In genomic region chr4:36178489-36178888, GRCh38 we compare ENCODE assay signal across 29 cellular contexts.
"Had no signal": no experiment of that assay in that cellular context is flagged by ENCODE, and none has a peak within 500 bp of the region (broad histone marks: within the 10 kb centered on the region; RNA-seq: fewer than 3 reads in every experiment).

No MANE protein-coding gene starts in this region.

- H3K4me1 Mint-ChIP-seq: activated naive CD4-positive, alpha-beta T cell treated with anti-CD3 and anti-CD28 coated beads, Interleukin-2, amount 10 ng/mL, durations not matched to agents 7 days and 5 days had no signal

- H3K27ac Mint-ChIP-seq: activated B cell treated with CpG ODN at 0.5 μM for 24 hours; activated CD4-positive, alpha-beta T cell treated with anti-CD3 and anti-CD28 coated beads, Interleukin-2, amount 10 ng/mL, durations not matched to agents 24 days and 14 days; activated CD8-positive, alpha-beta memory T cell treated with anti-CD3 and anti-CD28 coated beads, Interleukin-2, amount 10 ng/mL, durations not matched to agents 7 days and 5 days; activated naive CD4-positive, alpha-beta T cell treated with anti-CD3 and anti-CD28 coated beads, Interleukin-2, amount 10 ng/mL, durations not matched to agents 7 days and 5 days; activated naive CD8-positive, alpha-beta T cell treated with anti-CD3 and anti-CD28 coated beads for 36 hours; activated T-cell treated with anti-CD3 and anti-CD28 coated beads, Interleukin-2, amount 50 U/mL, for 24 hours; activated T-helper 2 cell treated with anti-CD3 and anti-CD28 coated beads, Interferon-gamma antibody, Interleukin-2, Interleukin-4, amounts not matched to agents 10 μg/mL and 5 μg/mL and 100 μg/mL, durations not matched to agents 14 hours and 24 hours and 36 hours had no signal

- H3K4me1 ChIP-seq: Peyer's patch, SJSA1 had no signal

- H3K9me3 ChIP-seq: Peyer's patch, SJSA1 had no signal

- ATAC-seq: activated CD8-positive, alpha-beta memory T cell treated with anti-CD3 and anti-CD28 coated beads, Interleukin-2, amount 10 ng/mL, durations not matched to agents 7 days and 5 days; SK-N-SH treated with all-trans-retinoic acid at 6 μM for 48 hours had no signal

- H3K4me3 Mint-ChIP-seq: activated B cell treated with CpG ODN at 0.5 μM for 24 hours; activated CD4-positive, alpha-beta T cell treated with anti-CD3 and anti-CD28 coated beads, Interleukin-2, amount 10 ng/mL, durations not matched to agents 24 days and 14 days; activated CD8-positive, alpha-beta memory T cell treated with anti-CD3 and anti-CD28 coated beads, Interleukin-2, amount 10 ng/mL, durations not matched to agents 7 days and 5 days; activated naive CD4-positive, alpha-beta T cell treated with anti-CD3 and anti-CD28 coated beads, Interleukin-2, amount 10 ng/mL, durations not matched to agents 7 days and 5 days; activated naive CD8-positive, alpha-beta T cell treated with anti-CD3 and anti-CD28 coated beads for 36 hours; activated T-cell treated with anti-CD3 and anti-CD28 coated beads, Interleukin-2, amount 50 U/mL, for 24 hours had no signal

- H3K9me3 Mint-ChIP-seq: activated B cell treated with CpG ODN at 0.5 μM for 24 hours; activated CD4-positive, alpha-beta T cell treated with anti-CD3 and anti-CD28 coated beads, Interleukin-2, amount 10 ng/mL, durations not matched to agents 24 days and 14 days; activated naive CD4-positive, alpha-beta T cell treated with anti-CD3 and anti-CD28 coated beads, Interleukin-2, amount 10 ng/mL, durations not matched to agents 7 days and 5 days; activated naive CD8-positive, alpha-beta T cell treated with anti-CD3 and anti-CD28 coated beads for 36 hours; activated T-cell treated with anti-CD3 and anti-CD28 coated beads, Interleukin-2, amount 50 U/mL, for 24 hours; activated T-helper 2 cell treated with anti-CD3 and anti-CD28 coated beads, Interferon-gamma antibody, Interleukin-2, Interleukin-4, amounts not matched to agents 10 μg/mL and 5 μg/mL and 100 μg/mL, durations not matched to agents 14 hours and 24 hours and 36 hours had no signal

- DNase-seq: activated B cell treated with CpG ODN at 0.5 μM for 24 hours; activated CD4-positive, alpha-beta T cell treated with anti-CD3 and anti-CD28 coated beads for 1 hour; activated CD4-positive, alpha-beta T cell treated with anti-CD3 and anti-CD28 coated beads, Interleukin-2, amount 10 ng/mL, durations not matched to agents 24 days and 14 days; activated CD4-positive, alpha-beta T cell treated with anti-CD3 and anti-CD28 coated beads, Interleukin-2, amount 50 U/mL, for 48 hours; activated CD8-positive, alpha-beta memory T cell treated with anti-CD3 and anti-CD28 coated beads, Interleukin-2, amount 10 ng/mL, durations not matched to agents 7 days and 5 days; activated gamma-delta T cell treated with Interleukin-2 at 50 U/mL for 16 hours; activated naive CD4-positive, alpha-beta T cell treated with anti-CD3 and anti-CD28 coated beads, Interleukin-2, amount 10 ng/mL, durations not matched to agents 7 days and 5 days; activated naive CD8-positive, alpha-beta T cell treated with anti-CD3 and anti-CD28 coated beads for 36 hours; activated T-cell treated with anti-CD3 and anti-CD28 coated beads, Interleukin-2, amount 50 U/mL, for 24 hours; brain microvascular endothelial cell; cerebellar nuclear complex; KBM-7; NCI-H1092; NCI-H1436; NCI-H187; NCI-H2081; NCI-H226; NCI-H526; NCI-H82; OCI-M1; Peyer's patch; Right ventricle myocardium superior; SW 1271; T-helper 9 cell had no signal

- H3K27me3 Mint-ChIP-seq: activated B cell treated with CpG ODN at 0.5 μM for 24 hours; activated CD4-positive, alpha-beta T cell treated with anti-CD3 and anti-CD28 coated beads, Interleukin-2, amount 10 ng/mL, durations not matched to agents 24 days and 14 days; activated CD8-positive, alpha-beta memory T cell treated with anti-CD3 and anti-CD28 coated beads, Interleukin-2, amount 10 ng/mL, durations not matched to agents 7 days and 5 days; activated naive CD4-positive, alpha-beta T cell treated with anti-CD3 and anti-CD28 coated beads, Interleukin-2, amount 10 ng/mL, durations not matched to agents 7 days and 5 days; activated naive CD8-positive, alpha-beta T cell treated with anti-CD3 and anti-CD28 coated beads for 36 hours; activated T-cell treated with anti-CD3 and anti-CD28 coated beads, Interleukin-2, amount 50 U/mL, for 24 hours had no signal

- H3K36me3 ChIP-seq: brain microvascular endothelial cell, cardiac muscle cell, Peyer's patch, SJSA1 had no signal

- H3K27me3 ChIP-seq: brain microvascular endothelial cell, cardiac muscle cell, Peyer's patch, SJSA1 had no signal

- H3K27ac ChIP-seq: brain microvascular endothelial cell, cardiac muscle cell, Peyer's patch, RWPE1, SJSA1 had no signal

- H3K4me3 ChIP-seq: cardiac muscle cell, Peyer's patch, SJSA1 had no signal
